ENCODE assay signal across 19 cellular contexts in genomic region chr6:21241231-21242130, GRCh38.
"Had no signal": no experiment of that assay in that cellular context is flagged by ENCODE, and none has a peak within 500 bp of the region (broad histone marks: within the 10 kb centered on the region; RNA-seq: fewer than 3 reads in every experiment).

No MANE protein-coding gene starts in this region.

- H3K27ac Mint-ChIP-seq: activated naive CD4-positive, alpha-beta T cell treated with anti-CD3 and anti-CD28 coated beads for 36 hours; activated naive CD8-positive, alpha-beta T cell treated with anti-CD3 and anti-CD28 coated beads, Interleukin-2, amount 50 U/mL, for 24 hours had no signal

- ATAC-seq: activated naive CD8-positive, alpha-beta T cell treated with anti-CD3 and anti-CD28 coated beads, Interleukin-2, amount 50 U/mL, for 24 hours; gastrocnemius medialis; heart left ventricle; left colon; lower lobe of right lung had no signal

- H3K9me3 ChIP-seq: breast epithelium, ovary, testis had no signal

- H3K27ac ChIP-seq: breast epithelium, gastrocnemius medialis, heart left ventricle, lower lobe of right lung, ovary, sigmoid colon, stomach, testis, upper lobe of left lung had no signal

- H3K36me3 ChIP-seq: breast epithelium, gastrocnemius medialis, heart left ventricle, lower lobe of right lung, ovary, sigmoid colon, stomach, upper lobe of left lung had no signal

- DNase-seq: activated CD4-positive, alpha-beta T cell treated with anti-CD3 and anti-CD28 coated beads for 1 hour; activated CD4-positive, alpha-beta T cell treated with anti-CD3 and anti-CD28 coated beads, Interleukin-2, amount 50 U/mL, for 4 hours; activated naive CD4-positive, alpha-beta T cell treated with anti-CD3 and anti-CD28 coated beads for 36 hours; activated naive CD8-positive, alpha-beta T cell treated with anti-CD3 and anti-CD28 coated beads, Interleukin-2, amount 50 U/mL, for 24 hours; activated T-cell treated with anti-CD3 and anti-CD28 coated beads for 4 hours; aorta; dermis blood vessel endothelial cell; gastrocnemius medialis; heart left ventricle; left colon; lower lobe of right lung; ovary; sigmoid colon; stimulated activated CD4-positive, alpha-beta T cell treated with anti-CD3 and anti-CD28 coated beads, Interleukin-12 subunit alpha, Interleukin-12 subunit beta, amount 100 ng/mL, for 4 hours; stimulated activated CD4-positive, alpha-beta T cell treated with anti-CD3 and anti-CD28 coated beads, Interleukin-2, amount 100 ng/mL, for 24 hours; stomach; testis; upper lobe of left lung had no signal

- H3K27me3 Mint-ChIP-seq: activated naive CD8-positive, alpha-beta T cell treated with anti-CD3 and anti-CD28 coated beads, Interleukin-2, amount 50 U/mL, for 24 hours had no signal

- H3K4me1 Mint-ChIP-seq: activated naive CD8-positive, alpha-beta T cell treated with anti-CD3 and anti-CD28 coated beads, Interleukin-2, amount 50 U/mL, for 24 hours had no signal

- H3K27me3 ChIP-seq: breast epithelium, gastrocnemius medialis, heart left ventricle, ovary, sigmoid colon, stomach, testis, upper lobe of left lung had no signal

- H3K4me3 ChIP-seq: breast epithelium, gastrocnemius medialis, heart left ventricle, lower lobe of right lung, ovary, sigmoid colon, stomach, testis, upper lobe of left lung had no signal

- H3K4me3 Mint-ChIP-seq: activated naive CD4-positive, alpha-beta T cell treated with anti-CD3 and anti-CD28 coated beads for 36 hours; activated naive CD8-positive, alpha-beta T cell treated with anti-CD3 and anti-CD28 coated beads, Interleukin-2, amount 50 U/mL, for 24 hours had no signal

- H3K4me1 ChIP-seq: breast epithelium, gastrocnemius medialis, heart left ventricle, lower lobe of right lung, sigmoid colon, testis, upper lobe of left lung had no signal
